10 cellular contexts compared by ENCODE assay signal in genomic region chr1:232978091-232978634, GRCh38. TPM values are rescaled to one million over a fixed set of nuclear protein-coding genes. Genes with fewer than 3 reads are reported as not detected.
DNase-seq lines count a peak whose midpoint lies in the region; ATAC-seq and TF ChIP-seq lines count a peak whose summit lies in the region.
"Had no signal": no experiment of that assay in that cellular context is flagged by ENCODE, and none has a peak within 500 bp of the region (broad histone marks: within the 10 kb centered on the region; RNA-seq: fewer than 3 reads in every experiment).

No MANE protein-coding gene starts in this region.

- H3K56ac ChIP-seq in IMR-90 (ENCODE audit: extremely low read depth, insufficient read depth, low read length), result no peak overlapping the region

- H3K27ac ChIP-seq in IMR-90 (ENCODE audit: insufficient read depth, low read length) (peak overlapping the region; percentile 48; the same call in 1 of the 2 replicates), sigmoid colon (no peak overlapping the region), testis (no peak overlapping the region)

- peak overlapping the region; percentile 87 for H2BK20ac ChIP-seq in IMR-90 (ENCODE audit: low read depth, low read length)

- peaks cover 25% of the 10 kb centered on the region for H3K4me1 Mint-ChIP-seq in activated T-cell treated with anti-CD3 and anti-CD28 coated beads, Interleukin-2, amount 50 U/mL, for 72 hours (ENCODE audit: low read depth)
- peaks cover 27% of the 10 kb centered on the region for H3K4me1 Mint-ChIP-seq in central memory CD8-positive, alpha-beta T cell
- peaks cover 14% of the 10 kb centered on the region for H3K4me1 Mint-ChIP-seq in stimulated activated memory B cell treated with anti-CD40 and anti-IgM and Interleukin-4, amounts not matched to agents 10 μg/mL and 1 μg/mL and 100 μg/mL, for 72 hours

- H2AK5ac ChIP-seq in IMR-90 (ENCODE audit: low read depth, low read length), result peak overlapping the region; percentile 80; the same call in 1 of the 2 replicates

- peak overlapping the region; percentile 48; the same call in 1 of the 2 replicates for H3K23ac ChIP-seq in IMR-90 (ENCODE audit: low read depth, low read length)

- peak overlapping the region; percentile 86 for H3K4ac ChIP-seq in IMR-90 (ENCODE audit: low read depth, low read length)

- H4K5ac ChIP-seq in IMR-90 (ENCODE audit: low read depth, low read length), result peak overlapping the region; percentile 13; the same call in 1 of the 2 replicates

- H3K9me3 ChIP-seq in IMR-90 (ENCODE audit: control insufficient read depth, insufficient read depth, low read length) (peaks cover 2% of the 10 kb centered on the region; the same call in 1 of the 2 replicates), sigmoid colon (peaks cover 0 to 3% (median 0%) of the 10 kb centered on the region in 4 donors), testis (no peaks in the 10 kb centered on the region)

- peak overlapping the region; percentile 79 for H3K14ac ChIP-seq in IMR-90 (replicated peaks; ENCODE audit: low read depth, low read length)

- H3K4me1 ChIP-seq in IMR-90 (ENCODE audit: control insufficient read depth, insufficient read depth, low read length), result peaks cover 20% of the 10 kb centered on the region
- H3K4me1 ChIP-seq in sigmoid colon, result peaks cover 0 to 5% (median 2%) of the 10 kb centered on the region in 4 donors
- H3K4me1 ChIP-seq in testis, result peaks cover 6% of the 10 kb centered on the region

- no peak for TF ChIP-seq EP300 in sigmoid colon (IDR thresholded peaks at IDR 0.05)

- no peak for DNase-seq in activated T-cell treated with anti-CD3 and anti-CD28 coated beads, Interleukin-2, amount 50 U/mL, for 72 hours
- no peak for DNase-seq in activated T-cell treated with anti-CD3 and anti-CD28 coated beads for 4 hours
- DNase-seq in IMR-90, result peak; percentile 52
- DNase-seq in central memory CD8-positive, alpha-beta T cell (ENCODE audit: low spot score in 2 of 2), result no peak
- DNase-seq in H4 (ENCODE audit: low spot score), result no peak
- DNase-seq in sigmoid colon, result no peak
- no peak for DNase-seq in testis
- DNase-seq: effector CD4-positive, alpha-beta T cell; RPMI8226 had no signal

- H3K36me3 Mint-ChIP-seq in activated T-cell treated with anti-CD3 and anti-CD28 coated beads, Interleukin-2, amount 50 U/mL, for 72 hours (ENCODE audit: insufficient read depth in 2 of 2), result peaks cover 16 to 19% of the 10 kb centered on the region in 2 donors
- peaks cover 2% of the 10 kb centered on the region for H3K36me3 Mint-ChIP-seq in central memory CD8-positive, alpha-beta T cell (ENCODE audit: insufficient read depth)
- peaks cover 48% of the 10 kb centered on the region for H3K36me3 Mint-ChIP-seq in stimulated activated memory B cell treated with anti-CD40 and anti-IgM and Interleukin-4, amounts not matched to agents 10 μg/mL and 1 μg/mL and 100 μg/mL, for 72 hours

- H3K4me3 ChIP-seq in IMR-90 (ENCODE audit: insufficient read depth, low read depth, low read length) (no peak overlapping the region), sigmoid colon (no peak overlapping the region), testis (no peak overlapping the region)

- no peak for TF ChIP-seq RAD21 in IMR-90 (IDR thresholded peaks at IDR 0.05; ENCODE audit: low read length)

- H3K4me3 Mint-ChIP-seq in activated T-cell treated with anti-CD3 and anti-CD28 coated beads, Interleukin-2, amount 50 U/mL, for 72 hours, result peak overlapping the region; percentile 22 to 56
- no peak overlapping the region for H3K4me3 Mint-ChIP-seq in central memory CD8-positive, alpha-beta T cell
- no peak overlapping the region for H3K4me3 Mint-ChIP-seq in stimulated activated memory B cell treated with anti-CD40 and anti-IgM and Interleukin-4, amounts not matched to agents 10 μg/mL and 1 μg/mL and 100 μg/mL, for 72 hours

- H3K27ac Mint-ChIP-seq in activated T-cell treated with anti-CD3 and anti-CD28 coated beads, Interleukin-2, amount 50 U/mL, for 72 hours, result peak overlapping the region; percentile 72
- H3K27ac Mint-ChIP-seq in central memory CD8-positive, alpha-beta T cell (ENCODE audit: low read depth), result peak overlapping the region; percentile 45
- peak overlapping the region; percentile 79 for H3K27ac Mint-ChIP-seq in stimulated activated memory B cell treated with anti-CD40 and anti-IgM and Interleukin-4, amounts not matched to agents 10 μg/mL and 1 μg/mL and 100 μg/mL, for 72 hours

- WGBS in IMR-90 (ENCODE audit: extremely low coverage in 2 of 2, insufficient read length in 1 of 2), 2 experiments, result no CpG with 5 or more reads among the region's 8 CpGs
- WGBS in sigmoid colon, 2 donors, result 51 to 79% methylated on average over 8 of the region's 8 CpGs
- 69 to 78% methylated on average over 8 of the region's 8 CpGs for WGBS in testis, 2 donors

- H3K36me3 ChIP-seq in IMR-90 (ENCODE audit: control insufficient read depth, insufficient read depth, low read length) (peaks cover 12% of the 10 kb centered on the region; the same call in 1 of the 2 replicates), sigmoid colon (peaks cover 0 to 33% (median 4%) of the 10 kb centered on the region in 4 donors), testis (ENCODE audit: low read depth, missing control alignments) (no peaks in the 10 kb centered on the region)

- ATAC-seq in activated T-cell treated with anti-CD3 and anti-CD28 coated beads, Interleukin-2, amount 50 U/mL, for 72 hours (replicated peaks in 1 of 2), result no peak
- ATAC-seq in IMR-90 (ENCODE audit: low read depth), result peak; percentile 33
- no peak for ATAC-seq in central memory CD8-positive, alpha-beta T cell (replicated peaks; ENCODE audit: extremely low read depth, poor library complexity, severe bottlenecking)
- ATAC-seq in stimulated activated memory B cell treated with anti-CD40 and anti-IgM and Interleukin-4, amounts not matched to agents 10 μg/mL and 1 μg/mL and 100 μg/mL, for 72 hours, result peak; percentile 47

- no TSS peak for BruUV-seq in IMR-90 (replicated peaks; lab: Mats Ljungman, UMichigan)

- H3K9ac ChIP-seq in IMR-90 (ENCODE audit: low read depth, low read length), result no peak overlapping the region

- H3K27me3 Mint-ChIP-seq in activated T-cell treated with anti-CD3 and anti-CD28 coated beads, Interleukin-2, amount 50 U/mL, for 72 hours (ENCODE audit: low read depth), result no peaks in the 10 kb centered on the region
- H3K27me3 Mint-ChIP-seq in central memory CD8-positive, alpha-beta T cell, result no peaks in the 10 kb centered on the region
- no peaks in the 10 kb centered on the region for H3K27me3 Mint-ChIP-seq in stimulated activated memory B cell treated with anti-CD40 and anti-IgM and Interleukin-4, amounts not matched to agents 10 μg/mL and 1 μg/mL and 100 μg/mL, for 72 hours

- no peaks in the 10 kb centered on the region for H4K20me1 ChIP-seq in IMR-90 (ENCODE audit: insufficient read depth, low read length)

- H2AK9ac ChIP-seq in IMR-90 (replicated peaks; ENCODE audit: low read depth, low read length, poor library complexity), result no peak overlapping the region

- H2BK120ac ChIP-seq in IMR-90 (ENCODE audit: low read depth, low read length), result peak overlapping the region; percentile 81

- POLR2A ChIA-PET in IMR-90 (lab: Charles Lee; ENCODE audit: unreplicated experiment), result interaction anchor here (0.5 kb wide), 1 partner anchor 326 kb away, joined by 6 read pairs; no protein-coding TSS in a partner anchor

- H3K9me3 Mint-ChIP-seq in activated T-cell treated with anti-CD3 and anti-CD28 coated beads, Interleukin-2, amount 50 U/mL, for 72 hours, result peaks cover 8 to 9% of the 10 kb centered on the region in 2 donors
- peaks cover 10% of the 10 kb centered on the region for H3K9me3 Mint-ChIP-seq in central memory CD8-positive, alpha-beta T cell
- H3K9me3 Mint-ChIP-seq in stimulated activated memory B cell treated with anti-CD40 and anti-IgM and Interleukin-4, amounts not matched to agents 10 μg/mL and 1 μg/mL and 100 μg/mL, for 72 hours, result peaks cover 12% of the 10 kb centered on the region

- in situ Hi-C loops in IMR-90 (cut with MboI; ENCODE audit: low sequenced_read_pairs), result no loop called here

- dilution Hi-C loops in IMR-90 (cut with HindIII; ENCODE audit: low sequenced_read_pairs, unreplicated experiment), result no loop called here

- CTCF ChIA-PET in IMR-90 (lab: Yijun Ruan, JAX), result no interaction called here

- H2BK15ac ChIP-seq in IMR-90 (ENCODE audit: low read depth, low read length), result peak overlapping the region; percentile 29; the same call in 1 of the 3 replicates

- intact Hi-C loops in IMR-90 (cut with micrococcal nuclease) (no loop called here), sigmoid colon (cut with DNase I) (no loop called here), testis (cut with DNase I; ENCODE audit: low total_unique reads) (no loop called here)

- peaks cover 20% of the 10 kb centered on the region for H3K9me1 ChIP-seq in IMR-90 (ENCODE audit: insufficient read depth, low read length)

- H2BK5ac ChIP-seq in IMR-90 (ENCODE audit: low read depth, low read length, poor library complexity, severe bottlenecking), result no peak overlapping the region

- peak overlapping the region; percentile 33; the same call in 1 of the 2 replicates for H3K18ac ChIP-seq in IMR-90 (ENCODE audit: low read depth, low read length)

- no peaks in the 10 kb centered on the region for H3K27me3 ChIP-seq in IMR-90 (ENCODE audit: control insufficient read depth, insufficient read depth, low read length)
- H3K27me3 ChIP-seq in sigmoid colon, result no peaks in the 10 kb centered on the region
- no peaks in the 10 kb centered on the region for H3K27me3 ChIP-seq in testis

- H2AFZ ChIP-seq in IMR-90 (replicated peaks; ENCODE audit: low read length, poor library complexity), result peak overlapping the region; percentile 24

- H4K8ac ChIP-seq in IMR-90 (ENCODE audit: low read depth in 2 of 2, low read length in 2 of 2), result peak overlapping the region; percentile 4 to 78; a peak in 1 of 4 replicates

- 0 out of 2 replicates have a peak overlapping the region, but pooled peaks have one; percentile 50 for H4K91ac ChIP-seq in IMR-90 (ENCODE audit: insufficient read depth, low read depth, low read length)

- TF ChIP-seq POLR2A in IMR-90 (IDR thresholded peaks at IDR 0.05; ENCODE audit: low read depth, low read length) (no peak), sigmoid colon (IDR thresholded peaks at IDR 0.05) (no peak), testis (IDR thresholded peaks at IDR 0.05) (no peak)

- no peak overlapping the region for H3K4me2 ChIP-seq in IMR-90 (ENCODE audit: low read depth, low read length)

- TF ChIP-seq CTCF in IMR-90 (conservative IDR thresholded peaks at IDR 0.05; ENCODE audit: low read depth, low read length) (no peak), sigmoid colon (IDR thresholded peaks at IDR 0.05) (no peak), testis (IDR thresholded peaks at IDR 0.05) (no peak)

- H3K79me1 ChIP-seq in IMR-90 (ENCODE audit: low read depth in 1 of 2, low read length in 2 of 2), result no peaks in the 10 kb centered on the region

RNA-seq across cellular contexts. Expression of gene NTPCR, which starts 27.8 kb away (rescaled TPM):
- total RNA-seq in activated T-cell treated with anti-CD3 and anti-CD28 coated beads, Interleukin-2, amount 50 U/mL, for 72 hours, result 10 to 100 TPM; 20.9 to 50.5 TPM
- total RNA-seq in IMR-90 (2012; rRNA removed) (13.3 and 16.4 TPM in 2 replicates), sigmoid colon (10 to 100 TPM; 20.5 to 43.2 (median 27.1) TPM), testis (10 to 100 TPM; 25.5 to 38.8 TPM)
- polyA plus RNA-seq in IMR-90 (2012; rRNA removed) (16.0 and 16.5 TPM in 2 replicates), sigmoid colon (100 to 1,000 TPM in 1 of 3 donors, 10 to 100 TPM in 2; 64.8 to 100 (median 74.5) TPM), testis (ENCODE audit: insufficient read depth, low read depth, low replicate concordance) (85.1 TPM)
- 8.1 and 9.4 TPM in 2 replicates for polyA plus RNA-seq in IMR-90 (2012; cell fraction: cytosol; rRNA removed)
- 6.3 and 12.4 TPM in 2 replicates for polyA plus RNA-seq in IMR-90 (2012; cell fraction: nucleus; rRNA removed; ENCODE audit: low replicate concordance)
- total RNA-seq in H4 (2014; rRNA removed; shearing (Covaris generic)), result 42.4 and 61.1 TPM in 2 replicates

Comparison
In these comparisons a context has a peak if more than half of its experiments do, and no peak if none do; other contexts are left out.
1. ATAC-seq: peak in IMR-90 (single experiment) and stimulated activated memory B cell treated with anti-CD40 and anti-IgM and Interleukin-4, amounts not matched to agents 10 μg/mL and 1 μg/mL and 100 μg/mL, for 72 hours (single experiment); none in activated T-cell treated with anti-CD3 and anti-CD28 coated beads, Interleukin-2, amount 50 U/mL, for 72 hours (0 of 2) and central memory CD8-positive, alpha-beta T cell (single experiment).
2. H3K4me3 Mint-ChIP-seq: peak in activated T-cell treated with anti-CD3 and anti-CD28 coated beads, Interleukin-2, amount 50 U/mL, for 72 hours (2 of 2); none in central memory CD8-positive, alpha-beta T cell (single experiment) and stimulated activated memory B cell treated with anti-CD40 and anti-IgM and Interleukin-4, amounts not matched to agents 10 μg/mL and 1 μg/mL and 100 μg/mL, for 72 hours (single experiment).
3. Peak in every context shown above with its lines, with median percentiles within 50 percentile points of each other: H3K27ac Mint-ChIP-seq.